Comparison of ENCODE assay signal across 25 cellular contexts in genomic region chr18:21100141-21100540, GRCh38. TPM values are rescaled to one million over a fixed set of nuclear protein-coding genes. Genes with fewer than 3 reads are reported as not detected.
A peak's percentile ranks its signal among the peaks of the same experiment; 100 is the strongest.
DNase-seq lines count a peak whose midpoint lies in the region; ATAC-seq, FAIRE-seq and TF ChIP-seq lines count a peak whose summit lies in the region.
"Had no signal": no experiment of that assay in that cellular context is flagged by ENCODE, and none has a peak within 500 bp of the region (broad histone marks: within the 10 kb centered on the region; RNA-seq: fewer than 3 reads in every experiment).

No MANE protein-coding gene starts in this region.

- TF ChIP-seq CTCF in MCF 10A (IDR thresholded peaks at IDR 0.05; ENCODE audit: unreplicated experiment) (no peak), mammary epithelial cell (conservative IDR thresholded peaks at IDR 0.05 in 1 of 2, IDR thresholded peaks at IDR 0.05 in 1 of 2; ENCODE audit: extremely low read depth in 1 of 2, insufficient read depth in 1 of 2, low read depth in 1 of 2, low read length in 2 of 2) (no peak), SU-DHL-6 (IDR thresholded peaks at IDR 0.05; ENCODE audit: insufficient read depth, low read length, poor library complexity, severe bottlenecking) (no peak), sigmoid colon (IDR thresholded peaks at IDR 0.05) (no peak)

- no peak overlapping the region for H3K4me3 Mint-ChIP-seq in MCF 10A (ENCODE audit: unreplicated experiment)
- H3K4me3 Mint-ChIP-seq: nephron progenitor cell had no signal

- dilution Hi-C loops in mammary epithelial cell (cut with HindIII; ENCODE audit: low sequenced_read_pairs) = no loop called here

- no peaks in the 10 kb centered on the region for H3K4me1 ChIP-seq in mammary epithelial cell (ENCODE audit: insufficient read depth, low read length)
- H3K4me1 ChIP-seq in sigmoid colon = peaks cover 0 to 67% (median 34%) of the 10 kb centered on the region in 4 donors
- H3K4me1 ChIP-seq: prostate gland had no signal

- H3K4me2 ChIP-seq in mammary epithelial cell (ENCODE audit: insufficient read depth, low read depth, low read length) (no peak overlapping the region), SU-DHL-6 (ENCODE audit: low read depth, low read length, poor library complexity, severe bottlenecking) (peak overlapping the region; percentile 62)

- in situ Hi-C loops in mammary epithelial cell (cut with MboI; ENCODE audit: low sequenced_read_pairs in 2 of 2) = no loop called here

- H2AFZ ChIP-seq in mammary epithelial cell (ENCODE audit: low read depth, low read length) = no peak overlapping the region
- H2AFZ ChIP-seq in SU-DHL-6 (ENCODE audit: low read depth, low read length, severe bottlenecking) = no peak overlapping the region

- DNase-seq in MCF 10A (ENCODE audit: unreplicated experiment) = peak; percentile 17
- no peak for DNase-seq in mammary epithelial cell
- peak; percentile 14 for DNase-seq in fibroblast of gingiva (ENCODE audit: low read depth)
- peak; percentile 4 for DNase-seq in stromal cell of bone marrow (ENCODE audit: low read depth)
- DNase-seq in sigmoid colon = no peak
- DNase-seq in GM12891 (ENCODE audit: insufficient read length, low spot score) = no peak
- DNase-seq: 8988T; activated CD4-positive, alpha-beta T cell treated with anti-CD3 and anti-CD28 coated beads for 4 hours; activated effector memory CD4-positive, alpha-beta T cell treated with Interleukin-2 at 50 U/mL for 16 hours; adrenal gland; C1 segment of cervical spinal cord; head of caudate nucleus; KG1; NCI-H1105 treated with DMSO at 0.1 percent for 48 hours; NCI-H2081 treated with DMSO at 0.1 percent for 48 hours; NCI-H510A treated with DMSO at 0.1 percent for 48 hours; small intestine; stimulated activated CD4-positive, alpha-beta T cell treated with anti-CD3 and anti-CD28 coated beads, Interleukin-2, amount 100 ng/mL, for 48 hours had no signal

- no peak overlapping the region for H3K27ac Mint-ChIP-seq in MCF 10A (ENCODE audit: low read depth, unreplicated experiment)
- H3K27ac Mint-ChIP-seq: nephron progenitor cell had no signal

- H3K27me3 ChIP-seq in mammary epithelial cell (ENCODE audit: insufficient read depth, low read length) (no peaks in the 10 kb centered on the region), SU-DHL-6 (ENCODE audit: low read length) (no peaks in the 10 kb centered on the region), sigmoid colon (no peaks in the 10 kb centered on the region)
- H3K27me3 ChIP-seq: adrenal gland had no signal

- TF ChIP-seq POLR2A in sigmoid colon (IDR thresholded peaks at IDR 0.05) (no peak), GM12891 (IDR thresholded peaks at IDR 0.05; ENCODE audit: low read depth, low read length) (no peak)

- H3K9me3 Mint-ChIP-seq in MCF 10A (ENCODE audit: unreplicated experiment) = no peaks in the 10 kb centered on the region

- H3K4me3 ChIP-seq in mammary epithelial cell (replicated peaks in 1 of 3; ENCODE audit: insufficient read depth in 1 of 3, low read depth in 2 of 3, low read length in 3 of 3) = no peak overlapping the region
- no peak overlapping the region for H3K4me3 ChIP-seq in SU-DHL-6 (ENCODE audit: insufficient read depth, low read length, poor library complexity, severe bottlenecking)
- no peak overlapping the region for H3K4me3 ChIP-seq in sigmoid colon
- H3K4me3 ChIP-seq: adrenal gland, prostate gland had no signal

- no peak overlapping the region for H3K9ac ChIP-seq in mammary epithelial cell (ENCODE audit: insufficient read depth, low read length)
- no peak overlapping the region for H3K9ac ChIP-seq in SU-DHL-6 (ENCODE audit: low read length)

- POLR2A ChIA-PET in MCF 10A (lab: Yijun Ruan, JAX) = interaction anchor here (0.9 to 2.4 kb wide), 4 partner anchors 11 to 114 kb away, joined by 3 to 19 read pairs (median 3); partner anchors contain the start of gene ROCK1

- FAIRE-seq in GM12891 (lab: Jason Lieb, UNC) = no peak
- FAIRE-seq: islet of Langerhans, small intestine, TTC549 had no signal

- H3K36me3 Mint-ChIP-seq in MCF 10A (ENCODE audit: insufficient read depth, unreplicated experiment) = no peaks in the 10 kb centered on the region

- peaks cover 24% of the 10 kb centered on the region; the same call in 1 of the 2 replicates for H3F3A ChIP-seq in SU-DHL-6 (ENCODE audit: insufficient read depth)

- H3K27me3 Mint-ChIP-seq in MCF 10A (ENCODE audit: insufficient read depth, unreplicated experiment) = no peaks in the 10 kb centered on the region

- H3K9me2 ChIP-seq in SU-DHL-6 (replicated peaks; ENCODE audit: insufficient read depth, low read length) = no peaks in the 10 kb centered on the region

- H3K27ac ChIP-seq in mammary epithelial cell (ENCODE audit: insufficient read depth, low read depth, low read length) (no peak overlapping the region), SU-DHL-6 (ENCODE audit: low read depth, low read length) (peak overlapping the region; percentile 27), sigmoid colon (no peak overlapping the region)
- H3K27ac ChIP-seq: prostate gland had no signal

- H3K79me2 ChIP-seq in mammary epithelial cell (ENCODE audit: insufficient read depth, low read length) (peaks cover 99% of the 10 kb centered on the region), SU-DHL-6 (ENCODE audit: insufficient read depth, low read length) (peaks cover 100% of the 10 kb centered on the region)

- no peak for TF ChIP-seq EP300 in sigmoid colon (IDR thresholded peaks at IDR 0.05)

- no TSS peak for BruUV-seq in MCF 10A (replicated peaks; lab: Mats Ljungman, UMichigan)
- no TSS peak for BruUV-seq in mammary epithelial cell (replicated peaks; lab: Mats Ljungman, UMichigan)

- H3K36me3 ChIP-seq in mammary epithelial cell (ENCODE audit: insufficient read depth, low read length) (no peaks in the 10 kb centered on the region), SU-DHL-6 (ENCODE audit: low read length) (no peaks in the 10 kb centered on the region), sigmoid colon (no peaks in the 10 kb centered on the region)
- H3K36me3 ChIP-seq: adrenal gland, prostate gland had no signal

- intact Hi-C loops in MCF 10A (cut with micrococcal nuclease) (loop anchor here (10.0 kb wide), 1 partner anchor 95 kb away; no protein-coding TSS in a partner anchor), mammary epithelial cell (cut with micrococcal nuclease) (no loop called here), sigmoid colon (cut with DNase I) (no loop called here)

- peaks cover 26% of the 10 kb centered on the region for H3K4me1 Mint-ChIP-seq in MCF 10A (ENCODE audit: insufficient read depth, unreplicated experiment)

- H4K20me1 ChIP-seq in mammary epithelial cell (ENCODE audit: insufficient read depth, low read length) = peaks cover 10% of the 10 kb centered on the region
- peaks cover 62% of the 10 kb centered on the region for H4K20me1 ChIP-seq in SU-DHL-6 (ENCODE audit: low read depth, low read length)

- H3K9me3 ChIP-seq in mammary epithelial cell (replicated peaks; ENCODE audit: insufficient read depth, low read length) = no peaks in the 10 kb centered on the region
- no peaks in the 10 kb centered on the region for H3K9me3 ChIP-seq in SU-DHL-6 (ENCODE audit: insufficient read depth, low read length)
- no peaks in the 10 kb centered on the region for H3K9me3 ChIP-seq in sigmoid colon
- H3K9me3 ChIP-seq: adrenal gland, prostate gland had no signal

- no peak for ATAC-seq in GM18861 (IDR thresholded peaks at IDR 0.05; ENCODE audit: unreplicated experiment)
- ATAC-seq: esophagus mucosa had no signal

- CTCF ChIA-PET in MCF 10A (lab: Yijun Ruan, JAX) = no interaction called here
- CTCF ChIA-PET in mammary epithelial cell (lab: Charles Lee; ENCODE audit: low non-redundant PET) = interaction anchor here (0.6 kb wide), 1 partner anchor 80 kb away, joined by 3 read pairs; no protein-coding TSS in a partner anchor

TF ChIP-seq in GM12891, 5 proteins besides CTCF, POLR2A, EP300 and RAD21:
- no peak for TF ChIP-seq PAX5 (IDR thresholded peaks at IDR 0.05; ENCODE audit: insufficient read depth, low read length, severe bottlenecking)
- no peak for TF ChIP-seq TAF1 (IDR thresholded peaks at IDR 0.05; ENCODE audit: low read depth, low read length)
- no peak for TF ChIP-seq SPI1 (IDR thresholded peaks at IDR 0.05; ENCODE audit: low read depth, low read length)
- TF ChIP-seq POLR2AphosphoS5 (IDR thresholded peaks at IDR 0.05; ENCODE audit: low read depth, low read length) = no peak
- no peak for TF ChIP-seq POU2F2 (IDR thresholded peaks at IDR 0.05; ENCODE audit: low read depth, low read length)

RNA-seq across cellular contexts. Expression of gene ROCK1, which starts 11.5 kb away (rescaled TPM):
- total RNA-seq in MCF 10A (2022) (44.6 and 47.9 TPM in 2 replicates), mammary epithelial cell (10 to 100 TPM; 31.8 to 55.9 TPM), sigmoid colon (10 to 100 TPM; 55.8 to 86.7 (median 57.7) TPM)
- polyA plus RNA-seq in mammary epithelial cell (9.9 TPM), sigmoid colon (10 to 100 TPM in 1 of 3 donors, 1 to 10 TPM in 2; 7.8 to 18.2 (median 8.8) TPM)
- 34.8 TPM for polyA minus RNA-seq in mammary epithelial cell
- polyA plus RNA-seq in GM12891 (2012; ENCODE audit: low read depth, missing spikeins) = 21.2 TPM

Comparison
In these comparisons a context has a peak if more than half of its experiments do, and no peak if none do; other contexts are left out.
1. DNase-seq: peak in MCF 10A (single experiment), fibroblast of gingiva (single experiment) and stromal cell of bone marrow (single experiment); none in mammary epithelial cell (single experiment), sigmoid colon (single experiment) and GM12891 (single experiment).